ENCODE assay signal across 34 cellular contexts in genomic region chr2:124879615-124880014, GRCh38.
"Had no signal": no experiment of that assay in that cellular context is flagged by ENCODE, and none has a peak within 500 bp of the region (broad histone marks: within the 10 kb centered on the region; RNA-seq: fewer than 3 reads in every experiment).

No MANE protein-coding gene starts in this region.

- ATAC-seq: activated CD8-positive, alpha-beta memory T cell treated with anti-CD3 and anti-CD28 coated beads, Interleukin-2, amount 10 ng/mL, durations not matched to agents 7 days and 5 days; activated naive CD8-positive, alpha-beta T cell treated with anti-CD3 and anti-CD28 coated beads, Interleukin-2, amount 50 U/mL, for 24 hours; PC-3 had no signal

- H3K4me1 ChIP-seq: Peyer's patch had no signal

- H3K4me3 ChIP-seq: Peyer's patch had no signal

- H3K9me3 ChIP-seq: Peyer's patch had no signal

- H3K36me3 ChIP-seq: brain microvascular endothelial cell, Peyer's patch, WERI-Rb-1 had no signal

- H3K4me2 ChIP-seq: KMS-11 had no signal

- DNase-seq: activated CD4-positive, alpha-beta memory T cell treated with anti-CD3 and anti-CD28 coated beads, Interleukin-2, amount 10 ng/mL, durations not matched to agents 7 days and 5 days; activated CD4-positive, alpha-beta T cell treated with anti-CD3 and anti-CD28 coated beads for 1 hour; activated CD4-positive, alpha-beta T cell treated with anti-CD3 and anti-CD28 coated beads for 48 hours; activated CD4-positive, CD25-positive, alpha-beta regulatory T cell; activated CD8-positive, alpha-beta memory T cell treated with anti-CD3 and anti-CD28 coated beads for 24 hours; activated CD8-positive, alpha-beta memory T cell treated with anti-CD3 and anti-CD28 coated beads, Interleukin-2, amount 10 ng/mL, durations not matched to agents 7 days and 5 days; activated CD8-positive, alpha-beta memory T cell treated with anti-CD3 and anti-CD28 coated beads, Interleukin-2, amount 50 U/mL, for 48 hours; activated effector memory CD4-positive, alpha-beta T cell treated with Interleukin-2 at 50 U/mL for 16 hours; activated naive CD4-positive, alpha-beta T cell treated with anti-CD3 and anti-CD28 coated beads, Interleukin-2, amount 10 ng/mL, durations not matched to agents 7 days and 5 days; activated naive CD8-positive, alpha-beta T cell treated with anti-CD3 and anti-CD28 coated beads, Interleukin-2, amount 50 U/mL, for 24 hours; activated T-cell treated with anti-CD3 and anti-CD28 coated beads, Interleukin-2, amount 50 U/mL, for 48 hours; anterior cingulate cortex; brain microvascular endothelial cell; MM.1S; MV-4-11; NCI-H1092; NCI-H1436 treated with DMSO at 0.1 percent for 48 hours; NCI-H187 treated with DMSO at 0.1 percent for 48 hours; NCI-H2081; NCI-H2171 treated with DMSO at 0.1 percent for 48 hours; NCI-H226; NCI-H446 treated with DMSO at 0.1 percent for 48 hours; NCI-H524; NCI-H69; PC-3; Peyer's patch; RPMI8226; SHP77 treated with DMSO at 0.1 percent for 48 hours; SW 1271; T-helper 1 cell; T-helper 2 cell; T-helper 9 cell; WERI-Rb-1 had no signal

- H3K27me3 ChIP-seq: brain microvascular endothelial cell, Peyer's patch had no signal

- H3K27ac ChIP-seq: brain microvascular endothelial cell, KMS-11, Peyer's patch, WERI-Rb-1 had no signal

- H3K9ac ChIP-seq: KMS-11 had no signal
